ENCODE assay signal across 1 cellular context in the genomic region with DNA sequence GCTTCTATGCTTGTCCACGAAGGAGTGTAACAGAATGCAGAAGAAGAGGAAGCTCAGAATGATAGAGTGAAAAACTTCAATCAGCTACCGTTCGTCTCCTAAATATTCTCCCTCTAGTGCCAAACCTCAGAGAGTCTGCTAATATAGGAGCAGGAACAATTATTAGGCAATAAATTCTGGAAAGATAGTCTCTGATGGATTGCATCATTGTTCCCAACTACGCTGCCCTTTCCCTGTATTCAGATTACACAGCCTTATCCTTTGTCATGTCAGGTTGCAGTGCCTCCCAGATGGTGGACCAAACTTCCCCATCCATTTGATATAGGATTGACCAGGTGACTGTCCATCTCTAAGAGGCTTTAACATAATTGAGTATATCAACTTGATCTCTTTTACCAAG.
TF ChIP-seq lines count a peak whose summit lies in the region.

No MANE protein-coding gene starts in this region.

TF ChIP-seq in H1, 55 proteins besides CTCF, POLR2A, EP300 and RAD21 (continued from another document):
- no peak for TF ChIP-seq FOSL1 (IDR thresholded peaks at IDR 0.05; ENCODE audit: insufficient read depth, low read depth, low read length)
- TF ChIP-seq TAF1 (IDR thresholded peaks at IDR 0.05; ENCODE audit: low read depth, low read length), result no peak
- TF ChIP-seq POU5F1 (IDR thresholded peaks at IDR 0.05; ENCODE audit: low read depth, low read length), result no peak
- no peak for TF ChIP-seq CEBPB (IDR thresholded peaks at IDR 0.05; ENCODE audit: low read depth, low read length)
- no peak for TF ChIP-seq JUND (IDR thresholded peaks at IDR 0.05; ENCODE audit: low read length)
- no peak for TF ChIP-seq EZH2 (IDR thresholded peaks at IDR 0.05; ENCODE audit: low read depth, low read length, severe bottlenecking)
- TF ChIP-seq GTF2F1 (IDR thresholded peaks at IDR 0.05; ENCODE audit: borderline replicate concordance, low read depth, low read length), result no peak
- TF ChIP-seq, protein P1, sequence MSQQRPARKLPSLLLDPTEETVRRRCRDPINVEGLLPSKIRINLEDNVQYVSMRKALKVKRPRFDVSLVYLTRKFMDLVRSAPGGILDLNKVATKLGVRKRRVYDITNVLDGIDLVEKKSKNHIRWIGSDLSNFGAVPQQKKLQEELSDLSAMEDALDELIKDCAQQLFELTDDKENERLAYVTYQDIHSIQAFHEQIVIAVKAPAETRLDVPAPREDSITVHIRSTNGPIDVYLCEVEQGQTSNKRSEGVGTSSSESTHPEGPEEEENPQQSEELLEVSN (IDR thresholded peaks at IDR 0.05), result no peak
- TF ChIP-seq MAFK (IDR thresholded peaks at IDR 0.05; ENCODE audit: low read depth, low read length), result no peak
